Comparison of ENCODE assay signal across 11 cellular contexts in the genomic region with DNA sequence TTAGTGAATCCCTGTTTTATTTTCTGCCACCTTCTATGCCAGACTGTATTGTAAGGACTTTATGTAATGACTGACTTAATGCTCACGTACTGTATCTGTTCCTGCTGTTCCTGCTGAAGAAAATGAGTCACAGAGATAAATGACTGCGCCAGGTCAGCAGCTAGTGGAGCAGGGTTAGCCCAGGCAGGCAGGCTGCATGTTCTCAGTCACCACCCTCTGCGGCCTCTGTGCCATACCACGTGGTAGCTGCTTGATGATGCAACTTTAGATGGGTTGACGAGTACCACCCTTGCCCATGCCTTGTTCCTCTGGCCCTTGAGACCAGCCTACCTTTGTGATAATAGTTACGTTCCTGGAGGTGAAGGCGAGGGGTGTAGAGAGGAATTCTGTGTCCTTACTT.
DNase-seq lines count a peak whose midpoint lies in the region; ATAC-seq and TF ChIP-seq lines count a peak whose summit lies in the region.
"Had no signal": no experiment of that assay in that cellular context is flagged by ENCODE, and none has a peak within 500 bp of the region (broad histone marks: within the 10 kb centered on the region; RNA-seq: fewer than 3 reads in every experiment).

No MANE protein-coding gene starts in this region.

- peaks cover 4% of the 10 kb centered on the region for H3K9me3 Mint-ChIP-seq in activated T-helper 17 cell treated with anti-CD3 and anti-CD28 coated beads, Interleukin-2, amount 50 U/mL, for 72 hours

- H3K27me3 Mint-ChIP-seq in activated T-helper 17 cell treated with anti-CD3 and anti-CD28 coated beads, Interleukin-2, amount 50 U/mL, for 72 hours = peaks cover 4% of the 10 kb centered on the region
- H3K27me3 Mint-ChIP-seq: natural killer cell treated with Interleukin-12 subunit alpha and Interleukin-12 subunit beta and Interleukin-15 and Interleukin-18, amount 100 ng/mL, for 72 hours had no signal

- intact Hi-C loops in Right ventricle myocardium inferior (cut with DNase I) (no loop called here), right cardiac atrium (cut with DNase I) (loop anchor here in 1 of 4 donors (5.0 kb wide), 1 partner anchor 347 kb away; no protein-coding TSS in a partner anchor)

- no peaks in the 10 kb centered on the region for H3K36me3 Mint-ChIP-seq in activated T-helper 17 cell treated with anti-CD3 and anti-CD28 coated beads, Interleukin-2, amount 50 U/mL, for 72 hours (ENCODE audit: low read depth)

- H3K27me3 ChIP-seq in right atrium auricular region (no peaks in the 10 kb centered on the region), right cardiac atrium (ENCODE audit: control insufficient read depth, insufficient read depth) (no peaks in the 10 kb centered on the region)

- ATAC-seq in Right ventricle myocardium inferior (peak; percentile 75), right cardiac atrium (peak; percentile 43 to 56), HG03571 (IDR thresholded peaks at IDR 0.05; ENCODE audit: unreplicated experiment) (no peak), GM18861 (IDR thresholded peaks at IDR 0.05; ENCODE audit: unreplicated experiment) (no peak), HG03139 (IDR thresholded peaks at IDR 0.05; ENCODE audit: unreplicated experiment) (no peak)
- peak; percentile 16 for ATAC-seq in activated T-helper 17 cell treated with anti-CD3 and anti-CD28 coated beads, Interleukin-2, amount 50 U/mL, for 72 hours (replicated peaks)

- no peak overlapping the region for H3K27ac Mint-ChIP-seq in activated T-helper 17 cell treated with anti-CD3 and anti-CD28 coated beads, Interleukin-2, amount 50 U/mL, for 72 hours
- H3K27ac Mint-ChIP-seq: natural killer cell treated with Interleukin-12 subunit alpha and Interleukin-12 subunit beta and Interleukin-15 and Interleukin-18, amount 100 ng/mL, for 72 hours had no signal

- H3K9me3 ChIP-seq in right atrium auricular region = no peaks in the 10 kb centered on the region
- peaks cover 3% of the 10 kb centered on the region for H3K9me3 ChIP-seq in right cardiac atrium (ENCODE audit: control insufficient read depth, low read length)

- peaks cover 3% of the 10 kb centered on the region for H3K4me1 Mint-ChIP-seq in activated T-helper 17 cell treated with anti-CD3 and anti-CD28 coated beads, Interleukin-2, amount 50 U/mL, for 72 hours

- H3K36me3 ChIP-seq in right atrium auricular region = peaks cover 42% of the 10 kb centered on the region

- H3K4me1 ChIP-seq in right atrium auricular region (peaks cover 0 to 3% of the 10 kb centered on the region in 2 donors), right cardiac atrium (ENCODE audit: control insufficient read depth, insufficient read depth, low read length) (peaks cover 3% of the 10 kb centered on the region)

- H3K27ac ChIP-seq in right atrium auricular region (no peak overlapping the region), right cardiac atrium (ENCODE audit: low read length) (no peak overlapping the region)

- WGBS in right cardiac atrium = 80% methylated on average over 7 of the region's 7 CpGs

- H3K4me3 Mint-ChIP-seq in activated T-helper 17 cell treated with anti-CD3 and anti-CD28 coated beads, Interleukin-2, amount 50 U/mL, for 72 hours = no peak overlapping the region
- H3K4me3 Mint-ChIP-seq: natural killer cell treated with Interleukin-12 subunit alpha and Interleukin-12 subunit beta and Interleukin-15 and Interleukin-18, amount 100 ng/mL, for 72 hours had no signal

- DNase-seq in Right ventricle myocardium inferior (ENCODE audit: missing footprints) (no peak), right atrium auricular region (ENCODE audit: low spot score) (no peak), right cardiac atrium (no peak)
- DNase-seq in stimulated activated CD4-positive, alpha-beta T cell treated with anti-CD3 and anti-CD28 coated beads, Interleukin-1b, Interleukin-23, amount 100 ng/mL, for 48 hours = no peak
- DNase-seq: effector memory CD4-positive, alpha-beta T cell; SHP77 had no signal

- H3K4me3 ChIP-seq in right atrium auricular region = no peak overlapping the region
- no peak overlapping the region for H3K4me3 ChIP-seq in right cardiac atrium (ENCODE audit: low read length)

- no peak for TF ChIP-seq CTCF in right atrium auricular region (IDR thresholded peaks at IDR 0.05)

Comparison
In these comparisons a context has a peak if more than half of its experiments do, and no peak if none do; other contexts are left out.
1. ATAC-seq: peak in Right ventricle myocardium inferior (single experiment), activated T-helper 17 cell treated with anti-CD3 and anti-CD28 coated beads, Interleukin-2, amount 50 U/mL, for 72 hours (single experiment) and right cardiac atrium (2 of 2); none in HG03571 (single experiment), GM18861 (single experiment) and HG03139 (single experiment).